In the genomic region with DNA sequence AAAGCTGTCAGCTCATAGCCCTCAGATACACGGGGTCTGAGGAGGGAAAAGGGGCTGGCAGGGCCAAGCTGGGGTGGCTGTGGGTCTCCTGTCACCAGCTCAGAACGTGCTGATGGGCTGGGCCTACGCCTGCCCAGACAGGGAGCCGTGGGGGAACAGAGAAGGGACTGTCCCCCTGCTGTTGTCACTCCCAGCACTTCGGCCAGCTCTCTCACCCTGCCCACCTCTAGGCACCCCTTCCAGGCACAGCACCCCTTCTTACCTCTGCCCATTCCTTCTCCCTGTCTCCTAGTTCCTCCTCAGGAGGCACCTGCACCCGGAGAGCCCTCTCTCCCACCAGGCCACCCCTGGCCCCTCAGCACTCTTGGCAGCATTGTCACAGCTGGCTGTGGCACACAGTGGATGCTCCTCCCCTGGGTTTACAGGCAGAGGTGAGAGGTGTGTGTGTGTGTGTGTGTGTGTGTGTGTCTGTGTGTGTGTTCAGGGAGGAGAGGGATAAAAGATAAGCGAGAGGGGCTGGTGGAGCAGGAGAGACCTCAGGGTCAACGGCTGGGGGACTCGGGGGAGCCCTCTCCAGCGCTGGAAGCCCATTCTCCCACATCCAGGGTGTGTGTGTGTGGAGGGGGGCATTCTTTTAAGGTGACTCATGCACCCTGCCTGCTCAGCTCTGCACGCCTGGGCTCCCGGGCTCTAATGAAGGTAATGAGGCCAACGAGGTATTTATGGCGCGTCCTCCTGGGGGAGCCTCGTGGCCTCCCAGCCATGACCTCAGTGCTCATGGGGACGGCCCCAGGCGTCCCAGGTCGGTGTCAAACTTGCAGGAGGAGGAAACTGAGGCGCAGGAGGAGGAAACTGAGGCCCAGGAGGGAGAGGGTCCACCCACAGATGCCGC, we compare ENCODE assay signal across 8 cellular contexts.
DNase-seq lines count a peak whose midpoint lies in the region; ATAC-seq, FAIRE-seq and TF ChIP-seq lines count a peak whose summit lies in the region.

No MANE protein-coding gene starts in this region.

- no peaks in the 10 kb centered on the region for H3K9me3 Mint-ChIP-seq in progenitor cell of endocrine pancreas (ENCODE audit: low read depth)

- no peaks in the 10 kb centered on the region for H3K27me3 ChIP-seq in NT2/D1 (ENCODE audit: insufficient read depth, insufficient read length)

- H3K27me3 Mint-ChIP-seq in progenitor cell of endocrine pancreas = no peaks in the 10 kb centered on the region

- no peak overlapping the region for H3K4me3 ChIP-seq in NT2/D1 (ENCODE audit: insufficient read length, low read depth)

- no peak overlapping the region for H3K4me3 Mint-ChIP-seq in progenitor cell of endocrine pancreas (ENCODE audit: low read depth)

- H3K9ac ChIP-seq in NT2/D1 (ENCODE audit: insufficient read length, low read depth) = peak overlapping the region; percentile 70

- H3K4me1 ChIP-seq in NT2/D1 (ENCODE audit: insufficient read depth, insufficient read length) = peaks cover 44% of the 10 kb centered on the region

- H3K27ac Mint-ChIP-seq in progenitor cell of endocrine pancreas = peak overlapping the region; percentile 97

- FAIRE-seq in G401.6 (lab: Jason Lieb, UNC) = peak; percentile 80

- TF ChIP-seq CTCF in progenitor cell of endocrine pancreas (IDR thresholded peaks at IDR 0.05; ENCODE audit: unreplicated experiment) = no peak

- DNase-seq in NT2/D1 (ENCODE audit: low read depth, low spot score) (no peak), fibroblast of gingiva (ENCODE audit: low read depth) (peak; percentile 44), progenitor cell of endocrine pancreas (ENCODE audit: low spot score, unreplicated experiment) (peak; percentile 57), COLO668 (lab: John Stamatoyannopoulos, UW; ENCODE audit: unreplicated experiment) (no peak), NCI-H748 treated with DMSO at 0.1 percent for 48 hours (lab: John Stamatoyannopoulos, UW) (no peak)
- no peak for DNase-seq in activated CD4-positive, alpha-beta T cell treated with anti-CD3 and anti-CD28 coated beads, Interleukin-2, amount 50 U/mL, for 4 hours

- H3K4me1 Mint-ChIP-seq in progenitor cell of endocrine pancreas (ENCODE audit: low read depth) = peaks cover 11% of the 10 kb centered on the region

- no peaks in the 10 kb centered on the region for H3K36me3 ChIP-seq in NT2/D1 (ENCODE audit: insufficient read depth, insufficient read length, low read length)

- no peaks in the 10 kb centered on the region for H3K9me3 ChIP-seq in NT2/D1 (ENCODE audit: insufficient read depth, low read length)

- H3K36me3 Mint-ChIP-seq in progenitor cell of endocrine pancreas (ENCODE audit: insufficient read depth) = no peaks in the 10 kb centered on the region

- no peak for ATAC-seq in HG03457 (IDR thresholded peaks at IDR 0.05; ENCODE audit: unreplicated experiment)

Comparison
In these comparisons a context has a peak if more than half of its experiments do, and no peak if none do; other contexts are left out.
1. DNase-seq: peak in fibroblast of gingiva (single experiment) and progenitor cell of endocrine pancreas (single experiment); none in NT2/D1 (single experiment), COLO668 (single experiment), activated CD4-positive, alpha-beta T cell treated with anti-CD3 and anti-CD28 coated beads, Interleukin-2, amount 50 U/mL, for 4 hours (0 of 2) and NCI-H748 treated with DMSO at 0.1 percent for 48 hours (single experiment).